In the genomic region with DNA sequence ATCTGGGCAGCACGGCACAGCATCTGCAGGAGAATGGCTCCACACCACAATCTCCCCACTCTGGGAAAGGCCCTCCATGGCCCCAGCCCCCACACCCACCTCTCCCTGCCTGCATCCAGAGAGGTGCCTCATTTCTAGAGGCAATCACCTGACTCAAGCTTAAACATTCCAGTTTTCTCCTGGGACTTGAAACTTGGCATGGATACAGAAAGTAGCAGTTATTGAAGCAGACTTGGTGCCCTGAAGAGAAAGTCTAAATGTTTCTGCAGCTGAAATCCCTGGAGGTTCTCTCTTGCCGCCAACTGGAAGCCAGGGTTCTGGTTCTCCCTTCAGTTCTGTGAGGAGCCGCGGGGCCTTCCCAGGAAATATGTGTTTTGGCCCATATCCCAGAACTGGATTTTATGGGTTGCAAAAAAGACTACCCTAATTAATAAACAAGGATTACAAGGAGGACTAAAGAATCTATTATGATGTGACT, we compare ENCODE assay signal across 19 cellular contexts.
DNase-seq lines count a peak whose midpoint lies in the region; ATAC-seq and TF ChIP-seq lines count a peak whose summit lies in the region.
"Had no signal": no experiment of that assay in that cellular context is flagged by ENCODE, and none has a peak within 500 bp of the region (broad histone marks: within the 10 kb centered on the region; RNA-seq: fewer than 3 reads in every experiment).

No MANE protein-coding gene starts in this region.

- H3K36me3 Mint-ChIP-seq in Caco-2 (ENCODE audit: insufficient read depth, unreplicated experiment) = peaks cover 10% of the 10 kb centered on the region
- H3K36me3 Mint-ChIP-seq in chondrocyte (ENCODE audit: low read depth) = no peaks in the 10 kb centered on the region
- no peaks in the 10 kb centered on the region for H3K36me3 Mint-ChIP-seq in stimulated activated effector memory CD8-positive, alpha-beta T cell treated with anti-CD3 and anti-CD28 coated beads, Interleukin-12 subunit alpha, Interleukin-12 subunit beta, amount 100 ng/mL, for 72 hours
- H3K36me3 Mint-ChIP-seq in activated naive CD8-positive, alpha-beta T cell treated with anti-CD3 and anti-CD28 coated beads, Interleukin-2, amount 50 U/mL, for 24 hours (ENCODE audit: low read depth) = no peaks in the 10 kb centered on the region
- H3K36me3 Mint-ChIP-seq: CD8-positive, alpha-beta memory T cell had no signal

- H2AK5ac ChIP-seq in mesenchymal stem cell (ENCODE audit: low read length, severe bottlenecking) = no peak overlapping the region

- H3K36me3 ChIP-seq in Caco-2 (ENCODE audit: control insufficient read depth, insufficient read depth, low read length) (no peaks in the 10 kb centered on the region), mesenchymal stem cell (ENCODE audit: control insufficient read depth in 1 of 2, insufficient read depth in 2 of 2, low read depth in 1 of 2, low read length in 2 of 2) (no peaks in the 10 kb centered on the region)
- H3K36me3 ChIP-seq: gastrocnemius medialis, left ventricle myocardium inferior, ovary, SJCRH30 had no signal

- BruUV-seq in Caco-2 (replicated peaks; lab: Mats Ljungman, UMichigan) = no TSS peak

- H3K4me2 ChIP-seq in mesenchymal stem cell (ENCODE audit: low read length, poor library complexity, severe bottlenecking) = no peak overlapping the region

- no peak overlapping the region for H4K91ac ChIP-seq in mesenchymal stem cell (ENCODE audit: low read length)

- H2BK5ac ChIP-seq in mesenchymal stem cell (ENCODE audit: low read depth, low read length, poor library complexity, severe bottlenecking) = no peak overlapping the region

- intact Hi-C loops in Caco-2 (cut with micrococcal nuclease; ENCODE audit: unreplicated experiment) = no loop called here

- H3K4me1 Mint-ChIP-seq in Caco-2 (ENCODE audit: low read depth, unreplicated experiment) = peaks cover 52% of the 10 kb centered on the region
- H3K4me1 Mint-ChIP-seq in chondrocyte (ENCODE audit: low read depth) = peaks cover 49% of the 10 kb centered on the region
- peaks cover 17% of the 10 kb centered on the region for H3K4me1 Mint-ChIP-seq in stimulated activated effector memory CD8-positive, alpha-beta T cell treated with anti-CD3 and anti-CD28 coated beads, Interleukin-12 subunit alpha, Interleukin-12 subunit beta, amount 100 ng/mL, for 72 hours
- peaks cover 15% of the 10 kb centered on the region for H3K4me1 Mint-ChIP-seq in activated naive CD8-positive, alpha-beta T cell treated with anti-CD3 and anti-CD28 coated beads, Interleukin-2, amount 50 U/mL, for 24 hours

- TF ChIP-seq CTCF in Caco-2 (IDR thresholded peaks at IDR 0.05; ENCODE audit: insufficient read depth in 1 of 2, low read depth in 1 of 2, low read length in 1 of 2, severe bottlenecking in 1 of 2, unreplicated experiment in 1 of 2) = no peak
- TF ChIP-seq CTCF in LNCaP clone FGC (IDR thresholded peaks at IDR 0.05; ENCODE audit: control insufficient read depth, extremely low read depth, insufficient read depth) = no peak
- no peak for TF ChIP-seq CTCF in chondrocyte (IDR thresholded peaks at IDR 0.05)
- no peak for TF ChIP-seq CTCF in GM20000 (IDR thresholded peaks at IDR 0.05; ENCODE audit: extremely low read depth, missing control alignments)

- peak overlapping the region; percentile 53 for H3K27ac Mint-ChIP-seq in Caco-2 (ENCODE audit: unreplicated experiment)
- peak overlapping the region; percentile 52 for H3K27ac Mint-ChIP-seq in chondrocyte (ENCODE audit: unreplicated experiment)
- no peak overlapping the region for H3K27ac Mint-ChIP-seq in stimulated activated effector memory CD8-positive, alpha-beta T cell treated with anti-CD3 and anti-CD28 coated beads, Interleukin-12 subunit alpha, Interleukin-12 subunit beta, amount 100 ng/mL, for 72 hours
- no peak overlapping the region for H3K27ac Mint-ChIP-seq in activated naive CD8-positive, alpha-beta T cell treated with anti-CD3 and anti-CD28 coated beads, Interleukin-2, amount 50 U/mL, for 24 hours
- H3K27ac Mint-ChIP-seq: activated T-helper 1 cell treated with anti-CD3 and anti-CD28 coated beads, Interleukin-12 subunit alpha, Interleukin-12 subunit beta, Interleukin-2, Interleukin-4 antibody, amounts not matched to agents 30 ng/mL and 10 ng/mL and 1 ng/mL, durations not matched to agents 14 hours and 24 hours and 36 hours had no signal

- no peak overlapping the region for H2BK12ac ChIP-seq in mesenchymal stem cell (ENCODE audit: low read length in 2 of 2)

- no peaks in the 10 kb centered on the region for H3K79me1 ChIP-seq in mesenchymal stem cell (replicated peaks; ENCODE audit: low read length, poor library complexity, severe bottlenecking)

- POLR2A ChIA-PET in Caco-2 (lab: Charles Lee) = no interaction called here

- no peak overlapping the region for H2BK120ac ChIP-seq in mesenchymal stem cell (ENCODE audit: low read depth, low read length)

- H2AFZ ChIP-seq in mesenchymal stem cell (ENCODE audit: low read depth, low read length) = no peak overlapping the region

- no peak overlapping the region for H3K4me3 Mint-ChIP-seq in Caco-2 (ENCODE audit: unreplicated experiment)
- no peak overlapping the region for H3K4me3 Mint-ChIP-seq in chondrocyte (ENCODE audit: unreplicated experiment)
- no peak overlapping the region for H3K4me3 Mint-ChIP-seq in stimulated activated effector memory CD8-positive, alpha-beta T cell treated with anti-CD3 and anti-CD28 coated beads, Interleukin-12 subunit alpha, Interleukin-12 subunit beta, amount 100 ng/mL, for 72 hours
- H3K4me3 Mint-ChIP-seq in activated naive CD8-positive, alpha-beta T cell treated with anti-CD3 and anti-CD28 coated beads, Interleukin-2, amount 50 U/mL, for 24 hours = no peak overlapping the region
- H3K4me3 Mint-ChIP-seq: activated T-helper 1 cell treated with anti-CD3 and anti-CD28 coated beads, Interleukin-12 subunit alpha, Interleukin-12 subunit beta, Interleukin-2, Interleukin-4 antibody, amounts not matched to agents 30 ng/mL and 10 ng/mL and 1 ng/mL, durations not matched to agents 14 hours and 24 hours and 36 hours; CD8-positive, alpha-beta memory T cell had no signal

- no peaks in the 10 kb centered on the region for H3K9me3 ChIP-seq in Caco-2
- H3K9me3 ChIP-seq in mesenchymal stem cell (ENCODE audit: control insufficient read depth, low read length) = no peaks in the 10 kb centered on the region
- H3K9me3 ChIP-seq: gastrocnemius medialis, ovary, SJCRH30 had no signal

- ATAC-seq in HG03439 (IDR thresholded peaks at IDR 0.05; ENCODE audit: unreplicated experiment) = no peak
- no peak for ATAC-seq in stimulated activated effector memory CD8-positive, alpha-beta T cell treated with anti-CD3 and anti-CD28 coated beads, Interleukin-12 subunit alpha, Interleukin-12 subunit beta, amount 100 ng/mL, for 72 hours
- ATAC-seq in activated naive CD8-positive, alpha-beta T cell treated with anti-CD3 and anti-CD28 coated beads, Interleukin-2, amount 50 U/mL, for 24 hours = no peak
- ATAC-seq: gastrocnemius medialis had no signal

- H3K9me3 Mint-ChIP-seq in Caco-2 (ENCODE audit: unreplicated experiment) (no peaks in the 10 kb centered on the region), chondrocyte (ENCODE audit: low read depth) (no peaks in the 10 kb centered on the region)
- no peaks in the 10 kb centered on the region for H3K9me3 Mint-ChIP-seq in stimulated activated effector memory CD8-positive, alpha-beta T cell treated with anti-CD3 and anti-CD28 coated beads, Interleukin-12 subunit alpha, Interleukin-12 subunit beta, amount 100 ng/mL, for 72 hours
- no peaks in the 10 kb centered on the region for H3K9me3 Mint-ChIP-seq in activated naive CD8-positive, alpha-beta T cell treated with anti-CD3 and anti-CD28 coated beads, Interleukin-2, amount 50 U/mL, for 24 hours
- H3K9me3 Mint-ChIP-seq: activated T-helper 1 cell treated with anti-CD3 and anti-CD28 coated beads, Interleukin-12 subunit alpha, Interleukin-12 subunit beta, Interleukin-2, Interleukin-4 antibody, amounts not matched to agents 30 ng/mL and 10 ng/mL and 1 ng/mL, durations not matched to agents 14 hours and 24 hours and 36 hours; CD8-positive, alpha-beta memory T cell had no signal

- H3K14ac ChIP-seq in mesenchymal stem cell (ENCODE audit: low read length in 2 of 2) = no peak overlapping the region

- no peak overlapping the region for H3K27ac ChIP-seq in mesenchymal stem cell (ENCODE audit: low read length, poor library complexity, severe bottlenecking)
- H3K27ac ChIP-seq: gastrocnemius medialis, left ventricle myocardium inferior, ovary, SJCRH30 had no signal

- no peak overlapping the region for H3K4me3 ChIP-seq in Caco-2 (ENCODE audit: low read depth, low read length)
- H3K4me3 ChIP-seq in LNCaP clone FGC (ENCODE audit: low read depth, low read length) = no peak overlapping the region
- H3K4me3 ChIP-seq in mesenchymal stem cell (ENCODE audit: insufficient read depth in 1 of 2, low read depth in 1 of 2, low read length in 2 of 2) = no peak overlapping the region
- H3K4me3 ChIP-seq: gastrocnemius medialis, left ventricle myocardium inferior, ovary, SJCRH30 had no signal

- H3K27me3 Mint-ChIP-seq in Caco-2 (ENCODE audit: insufficient read depth, unreplicated experiment) (no peaks in the 10 kb centered on the region), chondrocyte (ENCODE audit: low read depth) (no peaks in the 10 kb centered on the region)
- H3K27me3 Mint-ChIP-seq in activated naive CD8-positive, alpha-beta T cell treated with anti-CD3 and anti-CD28 coated beads, Interleukin-2, amount 50 U/mL, for 24 hours = peaks cover 3% of the 10 kb centered on the region

- 79% methylated on average over 4 of the region's 4 CpGs for WGBS in mesenchymal stem cell

- no peak overlapping the region for H3K9ac ChIP-seq in mesenchymal stem cell (ENCODE audit: low read length)

- CTCF ChIA-PET in Caco-2 (lab: Charles Lee) = no interaction called here

- H3K27me3 ChIP-seq in Caco-2 (replicated peaks; ENCODE audit: control insufficient read depth, insufficient read depth, low read length) (no peaks in the 10 kb centered on the region), mesenchymal stem cell (ENCODE audit: control insufficient read depth in 1 of 2, insufficient read depth in 1 of 2, low read length in 2 of 2) (no peaks in the 10 kb centered on the region)
- H3K27me3 ChIP-seq: gastrocnemius medialis, ovary, SJCRH30 had no signal

- DNase-seq in Caco-2 = no peak
- DNase-seq in LNCaP clone FGC (ENCODE audit: low read depth) = peak; percentile 65
- no peak for DNase-seq in chondrocyte (ENCODE audit: low spot score)
- peak; percentile 17 for DNase-seq in mesenchymal stem cell
- no peak for DNase-seq in stimulated activated effector memory CD8-positive, alpha-beta T cell treated with anti-CD3 and anti-CD28 coated beads, Interleukin-12 subunit alpha, Interleukin-12 subunit beta, amount 100 ng/mL, for 72 hours (ENCODE audit: low spot score in 2 of 2)
- DNase-seq in GM20000 (ENCODE audit: low spot score) = no peak
- no peak for DNase-seq in activated naive CD8-positive, alpha-beta T cell treated with anti-CD3 and anti-CD28 coated beads, Interleukin-2, amount 50 U/mL, for 24 hours
- DNase-seq: CD8-positive, alpha-beta memory T cell; central memory CD4-positive, alpha-beta T cell; gastrocnemius medialis; Kasumi-1; left ventricle myocardium inferior; NCI-H524; ovary; stimulated activated CD4-positive, alpha-beta T cell treated with anti-CD3 and anti-CD28 coated beads, Interleukin-2, amount 100 ng/mL, for 24 hours; stimulated activated naive CD4-positive, alpha-beta T cell treated with Interleukin-2 at 50 U/mL for 16 hours had no signal

- no peak overlapping the region for H3K18ac ChIP-seq in mesenchymal stem cell (ENCODE audit: low read depth in 1 of 2, low read length in 2 of 2)

- H2BK15ac ChIP-seq in mesenchymal stem cell (ENCODE audit: low read depth, poor library complexity, severe bottlenecking) = no peak overlapping the region

- no peak overlapping the region for H3K23ac ChIP-seq in mesenchymal stem cell (ENCODE audit: low read length in 2 of 2)

- H3K4me1 ChIP-seq in Caco-2 = peaks cover 72% of the 10 kb centered on the region
- peaks cover 8% of the 10 kb centered on the region for H3K4me1 ChIP-seq in mesenchymal stem cell (ENCODE audit: control insufficient read depth, insufficient read depth, low read depth, low read length)
- H3K4me1 ChIP-seq: gastrocnemius medialis, SJCRH30 had no signal

- H3K4ac ChIP-seq in mesenchymal stem cell (ENCODE audit: low read depth in 1 of 2, low read length in 2 of 2) = no peak overlapping the region

- H4K8ac ChIP-seq in mesenchymal stem cell (ENCODE audit: low read length) = peak overlapping the region; percentile 35

Comparison
In these comparisons a context has a peak if more than half of its experiments do, and no peak if none do; other contexts are left out.
1. DNase-seq: peak in LNCaP clone FGC (single experiment) and mesenchymal stem cell (single experiment); none in Caco-2 (0 of 2), chondrocyte (single experiment), stimulated activated effector memory CD8-positive, alpha-beta T cell treated with anti-CD3 and anti-CD28 coated beads, Interleukin-12 subunit alpha, Interleukin-12 subunit beta, amount 100 ng/mL, for 72 hours (0 of 2), GM20000 (single experiment) and activated naive CD8-positive, alpha-beta T cell treated with anti-CD3 and anti-CD28 coated beads, Interleukin-2, amount 50 U/mL, for 24 hours (single experiment).
2. H3K27ac Mint-ChIP-seq: peak in Caco-2 (single experiment) and chondrocyte (single experiment); none in stimulated activated effector memory CD8-positive, alpha-beta T cell treated with anti-CD3 and anti-CD28 coated beads, Interleukin-12 subunit alpha, Interleukin-12 subunit beta, amount 100 ng/mL, for 72 hours (single experiment) and activated naive CD8-positive, alpha-beta T cell treated with anti-CD3 and anti-CD28 coated beads, Interleukin-2, amount 50 U/mL, for 24 hours (single experiment).